ENCODE assay signal across 1 cellular context in genomic region chr7:27238979-27239779, GRCh38.
TF ChIP-seq lines count a peak whose summit lies in the region.

No MANE protein-coding gene starts in this region.

TF ChIP-seq in H1, 55 proteins besides CTCF, POLR2A, EP300 and RAD21 (continued from another document):
- TF ChIP-seq MAX (IDR thresholded peaks at IDR 0.05): no peak
